ENCODE assay signal across 14 cellular contexts in the genomic region with DNA sequence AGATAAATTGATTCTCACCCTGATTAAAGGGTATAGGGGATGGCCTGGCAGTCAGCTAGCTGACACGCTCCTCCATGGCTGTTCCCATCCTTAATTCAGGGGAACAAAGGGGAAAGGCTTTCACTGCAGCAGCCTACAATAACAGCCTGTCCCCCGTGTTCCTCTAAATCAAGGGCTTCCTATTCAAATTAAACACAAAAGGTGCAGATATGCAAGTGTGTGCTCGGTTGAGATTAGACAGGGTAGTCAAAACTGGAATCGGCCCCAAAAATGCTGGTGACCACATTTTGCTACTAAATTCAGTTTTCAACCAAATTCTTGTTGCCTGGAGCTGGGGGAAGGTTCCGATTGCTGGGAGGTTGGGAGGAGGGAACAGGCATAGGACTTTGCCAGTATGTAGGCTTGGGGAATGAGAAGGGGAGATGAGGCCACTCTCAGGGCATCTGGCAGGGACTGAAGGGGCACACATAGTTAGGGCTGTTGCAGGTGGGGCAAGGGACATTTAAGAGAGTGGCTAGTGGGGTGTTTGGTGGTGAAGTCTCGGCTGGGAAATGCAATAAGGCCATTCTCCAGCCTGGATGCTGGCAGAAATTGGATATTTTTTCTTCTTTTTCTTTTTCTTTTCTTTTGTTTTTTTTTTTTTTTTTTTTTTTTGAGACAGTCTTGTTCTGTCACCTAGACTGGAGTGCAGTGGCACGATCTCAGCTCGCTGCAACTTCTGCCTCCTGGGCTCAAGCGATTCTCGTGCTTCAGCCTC. TPM values are rescaled to one million over a fixed set of nuclear protein-coding genes. Genes with fewer than 3 reads are reported as not detected.
DNase-seq lines count a peak whose midpoint lies in the region; ATAC-seq lines count a peak whose summit lies in the region.
"Had no signal": no experiment of that assay in that cellular context is flagged by ENCODE, and none has a peak within 500 bp of the region (broad histone marks: within the 10 kb centered on the region; RNA-seq: fewer than 3 reads in every experiment).

No MANE protein-coding gene starts in this region.

- ATAC-seq in HG02678 (IDR thresholded peaks at IDR 0.05; ENCODE audit: unreplicated experiment) (peak; percentile 20), HG03469 (IDR thresholded peaks at IDR 0.05; ENCODE audit: unreplicated experiment) (peak; percentile 11)
- no peak for ATAC-seq in activated CD8-positive, alpha-beta T cell treated with anti-CD3 and anti-CD28 coated beads, Interleukin-2, amount 10 ng/mL, durations not matched to agents 7 days and 5 days

- no peak overlapping the region for H3K4me3 Mint-ChIP-seq in activated CD4-positive, alpha-beta T cell treated with anti-CD3 and anti-CD28 coated beads, Interleukin-2, amount 10 ng/mL, durations not matched to agents 24 days and 14 days
- no peak overlapping the region for H3K4me3 Mint-ChIP-seq in activated T-helper 2 cell treated with anti-CD3 and anti-CD28 coated beads, Interferon-gamma antibody, Interleukin-2, Interleukin-4, amounts not matched to agents 10 μg/mL and 5 μg/mL and 100 μg/mL, durations not matched to agents 14 hours and 24 hours and 36 hours (ENCODE audit: low read depth)
- no peak overlapping the region for H3K4me3 Mint-ChIP-seq in activated CD8-positive, alpha-beta T cell treated with anti-CD3 and anti-CD28 coated beads, Interleukin-2, amount 10 ng/mL, durations not matched to agents 7 days and 5 days
- H3K4me3 Mint-ChIP-seq: HFFc6, mesothelial cell of epicardium had no signal

- POLR2A ChIA-PET in activated CD8-positive, alpha-beta T cell treated with anti-CD3 and anti-CD28 coated beads, Interleukin-2, amount 10 ng/mL, durations not matched to agents 7 days and 5 days (lab: Charles Lee) = no interaction called here

- H3K36me3 Mint-ChIP-seq in activated CD4-positive, alpha-beta T cell treated with anti-CD3 and anti-CD28 coated beads, Interleukin-2, amount 10 ng/mL, durations not matched to agents 24 days and 14 days (ENCODE audit: low read depth) = no peaks in the 10 kb centered on the region
- H3K36me3 Mint-ChIP-seq in activated T-helper 2 cell treated with anti-CD3 and anti-CD28 coated beads, Interferon-gamma antibody, Interleukin-2, Interleukin-4, amounts not matched to agents 10 μg/mL and 5 μg/mL and 100 μg/mL, durations not matched to agents 14 hours and 24 hours and 36 hours (ENCODE audit: low read depth) = no peaks in the 10 kb centered on the region
- H3K36me3 Mint-ChIP-seq in activated CD8-positive, alpha-beta T cell treated with anti-CD3 and anti-CD28 coated beads, Interleukin-2, amount 10 ng/mL, durations not matched to agents 7 days and 5 days (ENCODE audit: low read depth) = no peaks in the 10 kb centered on the region
- H3K36me3 Mint-ChIP-seq: mesothelial cell of epicardium had no signal

- intact Hi-C loops in activated CD4-positive, alpha-beta T cell treated with anti-CD3 and anti-CD28 coated beads, Interleukin-2, amount 10 ng/mL, durations not matched to agents 24 days and 14 days (cut with micrococcal nuclease) = loop anchor here (2.0 kb wide), 1 partner anchor 67 kb away; no protein-coding TSS in a partner anchor
- intact Hi-C loops in activated T-helper 2 cell treated with anti-CD3 and anti-CD28 coated beads, Interferon-gamma antibody, Interleukin-2, Interleukin-4, amounts not matched to agents 10 μg/mL and 5 μg/mL and 100 μg/mL, durations not matched to agents 14 hours and 24 hours and 36 hours (cut with micrococcal nuclease) = no loop called here

- H3K9me3 Mint-ChIP-seq in activated CD4-positive, alpha-beta T cell treated with anti-CD3 and anti-CD28 coated beads, Interleukin-2, amount 10 ng/mL, durations not matched to agents 24 days and 14 days = no peaks in the 10 kb centered on the region
- H3K9me3 Mint-ChIP-seq in activated T-helper 2 cell treated with anti-CD3 and anti-CD28 coated beads, Interferon-gamma antibody, Interleukin-2, Interleukin-4, amounts not matched to agents 10 μg/mL and 5 μg/mL and 100 μg/mL, durations not matched to agents 14 hours and 24 hours and 36 hours = no peaks in the 10 kb centered on the region
- H3K9me3 Mint-ChIP-seq in activated CD8-positive, alpha-beta T cell treated with anti-CD3 and anti-CD28 coated beads, Interleukin-2, amount 10 ng/mL, durations not matched to agents 7 days and 5 days (ENCODE audit: insufficient read depth) = no peaks in the 10 kb centered on the region
- H3K9me3 Mint-ChIP-seq: HFFc6, mesothelial cell of epicardium had no signal

- CTCF ChIA-PET in activated CD8-positive, alpha-beta T cell treated with anti-CD3 and anti-CD28 coated beads, Interleukin-2, amount 10 ng/mL, durations not matched to agents 7 days and 5 days (lab: Charles Lee) = interaction anchor here (0.9 to 6.5 kb wide), 4 partner anchors 18 to 69 kb away, joined by 3 to 45 read pairs (median 5); no protein-coding TSS in a partner anchor

- H3K27me3 Mint-ChIP-seq in activated CD4-positive, alpha-beta T cell treated with anti-CD3 and anti-CD28 coated beads, Interleukin-2, amount 10 ng/mL, durations not matched to agents 24 days and 14 days = peaks cover 2% of the 10 kb centered on the region
- H3K27me3 Mint-ChIP-seq in activated T-helper 2 cell treated with anti-CD3 and anti-CD28 coated beads, Interferon-gamma antibody, Interleukin-2, Interleukin-4, amounts not matched to agents 10 μg/mL and 5 μg/mL and 100 μg/mL, durations not matched to agents 14 hours and 24 hours and 36 hours (ENCODE audit: low read depth) = no peaks in the 10 kb centered on the region
- H3K27me3 Mint-ChIP-seq in activated CD8-positive, alpha-beta T cell treated with anti-CD3 and anti-CD28 coated beads, Interleukin-2, amount 10 ng/mL, durations not matched to agents 7 days and 5 days (ENCODE audit: low read depth) = peaks cover 3% of the 10 kb centered on the region

- no peak for DNase-seq in activated CD4-positive, alpha-beta T cell treated with anti-CD3 and anti-CD28 coated beads, Interleukin-2, amount 10 ng/mL, durations not matched to agents 24 days and 14 days
- DNase-seq in activated CD4-positive, alpha-beta T cell treated with anti-CD3 and anti-CD28 coated beads, Interleukin-2, amount 50 U/mL, for 4 hours = no peak
- DNase-seq in cerebellum (ENCODE audit: low spot score) (no peak), pons (ENCODE audit: low spot score) (no peak)
- no peak for DNase-seq in activated T-helper 2 cell treated with anti-CD3 and anti-CD28 coated beads, Interferon-gamma antibody, Interleukin-2, Interleukin-4, amounts not matched to agents 10 μg/mL and 5 μg/mL and 100 μg/mL, durations not matched to agents 14 hours and 24 hours and 36 hours (ENCODE audit: low spot score)
- no peak for DNase-seq in activated CD8-positive, alpha-beta T cell treated with anti-CD3 and anti-CD28 coated beads, Interleukin-2, amount 10 ng/mL, durations not matched to agents 7 days and 5 days
- DNase-seq: 8988T, activated gamma-delta T cell, cortex of kidney, HFFc6, NCI-H1105 treated with DMSO at 0.1 percent for 48 hours had no signal

- H3K27ac Mint-ChIP-seq in activated CD4-positive, alpha-beta T cell treated with anti-CD3 and anti-CD28 coated beads, Interleukin-2, amount 10 ng/mL, durations not matched to agents 24 days and 14 days = peak overlapping the region; percentile 73
- no peak overlapping the region for H3K27ac Mint-ChIP-seq in activated T-helper 2 cell treated with anti-CD3 and anti-CD28 coated beads, Interferon-gamma antibody, Interleukin-2, Interleukin-4, amounts not matched to agents 10 μg/mL and 5 μg/mL and 100 μg/mL, durations not matched to agents 14 hours and 24 hours and 36 hours
- no peak overlapping the region for H3K27ac Mint-ChIP-seq in activated CD8-positive, alpha-beta T cell treated with anti-CD3 and anti-CD28 coated beads, Interleukin-2, amount 10 ng/mL, durations not matched to agents 7 days and 5 days

- peaks cover 13% of the 10 kb centered on the region for H3K4me1 Mint-ChIP-seq in activated CD4-positive, alpha-beta T cell treated with anti-CD3 and anti-CD28 coated beads, Interleukin-2, amount 10 ng/mL, durations not matched to agents 24 days and 14 days
- H3K4me1 Mint-ChIP-seq in activated T-helper 2 cell treated with anti-CD3 and anti-CD28 coated beads, Interferon-gamma antibody, Interleukin-2, Interleukin-4, amounts not matched to agents 10 μg/mL and 5 μg/mL and 100 μg/mL, durations not matched to agents 14 hours and 24 hours and 36 hours (ENCODE audit: low read depth) = peaks cover 8% of the 10 kb centered on the region
- peaks cover 8% of the 10 kb centered on the region for H3K4me1 Mint-ChIP-seq in activated CD8-positive, alpha-beta T cell treated with anti-CD3 and anti-CD28 coated beads, Interleukin-2, amount 10 ng/mL, durations not matched to agents 7 days and 5 days (ENCODE audit: low read depth)

RNA-seq across cellular contexts. Expression of a gene that starts 32.9 kb away (rescaled TPM):
- total RNA-seq in activated CD4-positive, alpha-beta T cell treated with anti-CD3 and anti-CD28 coated beads, Interleukin-2, amount 10 ng/mL, durations not matched to agents 24 days and 14 days = 40.5 and 43.9 TPM in 2 replicates
- 8.6 TPM for total RNA-seq in cerebellum
- total RNA-seq in activated T-helper 2 cell treated with anti-CD3 and anti-CD28 coated beads, Interferon-gamma antibody, Interleukin-2, Interleukin-4, amounts not matched to agents 10 μg/mL and 5 μg/mL and 100 μg/mL, durations not matched to agents 14 hours and 24 hours and 36 hours = 47.1 and 53.8 TPM in 2 replicates
- 10 to 100 TPM; 34.0 to 35.3 TPM for total RNA-seq in activated CD8-positive, alpha-beta T cell treated with anti-CD3 and anti-CD28 coated beads, Interleukin-2, amount 10 ng/mL, durations not matched to agents 7 days and 5 days
